10 cellular contexts compared by ENCODE assay signal in genomic region chr5:162593881-162594280, GRCh38.
DNase-seq lines count a peak whose midpoint lies in the region; ATAC-seq and TF ChIP-seq lines count a peak whose summit lies in the region.
"Had no signal": no experiment of that assay in that cellular context is flagged by ENCODE, and none has a peak within 500 bp of the region (broad histone marks: within the 10 kb centered on the region; RNA-seq: fewer than 3 reads in every experiment).

No MANE protein-coding gene starts in this region.

- TF ChIP-seq CTCF in nephron (IDR thresholded peaks at IDR 0.05; ENCODE audit: unreplicated experiment in 3 of 3) = peak; percentile 35 to 44 (median 44)

- H3K4me3 Mint-ChIP-seq in nephron = no peak overlapping the region

- no peaks in the 10 kb centered on the region for H3K36me3 Mint-ChIP-seq in nephron (ENCODE audit: low read depth)

- in situ Hi-C loops in SK-MEL-5 (cut with HindIII; ENCODE audit: low pct_unique_long_range_greater_than_20kb, low sequenced_read_pairs) = no loop called here

- H3K27ac Mint-ChIP-seq in nephron = no peak overlapping the region

- H3K4me1 Mint-ChIP-seq in nephron = no peaks in the 10 kb centered on the region

- peak; percentile 58 for ATAC-seq in GM18502 (IDR thresholded peaks at IDR 0.05; ENCODE audit: poor library complexity, unreplicated experiment)
- peak; percentile 80 for ATAC-seq in HG02870 (IDR thresholded peaks at IDR 0.05; ENCODE audit: unreplicated experiment)
- ATAC-seq in HG03457 (IDR thresholded peaks at IDR 0.05; ENCODE audit: unreplicated experiment) = no peak

- no peaks in the 10 kb centered on the region for H3K27me3 Mint-ChIP-seq in nephron (ENCODE audit: low read depth)

- H3K9me3 Mint-ChIP-seq in nephron = no peaks in the 10 kb centered on the region

- peak; percentile 42 for DNase-seq in SK-MEL-5 (ENCODE audit: low read depth, low spot score)
- DNase-seq in NCI-H2171 (lab: John Stamatoyannopoulos, UW) = no peak
- DNase-seq in activated CD4-positive, alpha-beta T cell treated with anti-CD3 and anti-CD28 coated beads, Interleukin-2, amount 50 U/mL, for 1 hour = no peak
- DNase-seq in MV-4-11 (lab: John Stamatoyannopoulos, UW) = no peak
- DNase-seq: cerebellar nuclear complex, tibial artery had no signal
